Comparison of ENCODE assay signal across 12 cellular contexts in genomic region chr2:84492571-84492970, GRCh38. TPM values are rescaled to one million over a fixed set of nuclear protein-coding genes. Genes with fewer than 3 reads are reported as not detected.
A peak's percentile ranks its signal among the peaks of the same experiment; 100 is the strongest.
DNase-seq lines count a peak whose midpoint lies in the region; TF ChIP-seq lines count a peak whose summit lies in the region.
"Had no signal": no experiment of that assay in that cellular context is flagged by ENCODE, and none has a peak within 500 bp of the region (broad histone marks: within the 10 kb centered on the region; RNA-seq: fewer than 3 reads in every experiment).

No MANE protein-coding gene starts in this region.

- TF ChIP-seq CTCF in LNCaP clone FGC (IDR thresholded peaks at IDR 0.05; ENCODE audit: control insufficient read depth, extremely low read depth, insufficient read depth) (peak; percentile 26; the same call in 1 of the 2 replicates), neural crest cell (conservative IDR thresholded peaks at IDR 0.05) (peak; percentile 26)

- DNase-seq in EL: peak; percentile 41
- DNase-seq in LNCaP clone FGC (ENCODE audit: low read depth): no peak
- DNase-seq in adipocyte (ENCODE audit: low read depth): peak; percentile 40
- DNase-seq in neural crest cell (ENCODE audit: low read depth, low spot score): no peak
- no peak for DNase-seq in cardiac septum (ENCODE audit: low spot score)
- DNase-seq in NCI-H1694 (lab: John Stamatoyannopoulos, UW): no peak
- no peak for DNase-seq in activated T-cell treated with anti-CD3 and anti-CD28 coated beads for 4 hours
- DNase-seq: activated CD4-positive, alpha-beta T cell treated with anti-CD3 and anti-CD28 coated beads for 1 hour; colonic mucosa; NCI-H1105; NCI-H345 had no signal

- H3K4me3 Mint-ChIP-seq in neural crest cell: no peak overlapping the region

- intact Hi-C loops in cardiac septum (cut with DNase I): loop anchor here (10.0 kb wide), 1 partner anchor 392 kb away; the partner anchor contains the start of gene TRABD2A

- no peaks in the 10 kb centered on the region for H3K27me3 Mint-ChIP-seq in neural crest cell (ENCODE audit: low read depth)

- H3K4me1 ChIP-seq in adipocyte (ENCODE audit: control insufficient read depth, insufficient read depth, low read length): peaks cover 3% of the 10 kb centered on the region
- H3K4me1 ChIP-seq: colonic mucosa had no signal

- H3K4me3 ChIP-seq in LNCaP clone FGC (ENCODE audit: low read depth, low read length): no peak overlapping the region
- H3K4me3 ChIP-seq in adipocyte (ENCODE audit: low read length): no peak overlapping the region
- H3K4me3 ChIP-seq: colonic mucosa, skin epidermis had no signal

- H3K36me3 ChIP-seq in adipocyte (ENCODE audit: control insufficient read depth, insufficient read depth, low read length, severe bottlenecking): no peaks in the 10 kb centered on the region
- H3K36me3 ChIP-seq: colonic mucosa had no signal

- no peaks in the 10 kb centered on the region for H3K9me3 ChIP-seq in adipocyte (ENCODE audit: control insufficient read depth, low read length)
- H3K9me3 ChIP-seq: colonic mucosa had no signal

- no peaks in the 10 kb centered on the region for H3K4me1 Mint-ChIP-seq in neural crest cell

- H3K27ac Mint-ChIP-seq in neural crest cell (ENCODE audit: unreplicated experiment): no peak overlapping the region

- no peaks in the 10 kb centered on the region for H3K9me3 Mint-ChIP-seq in neural crest cell

- no peaks in the 10 kb centered on the region for H3K27me3 ChIP-seq in adipocyte (replicated peaks; ENCODE audit: control insufficient read depth, insufficient read depth, low read length)
- H3K27me3 ChIP-seq: colonic mucosa had no signal

- no peak overlapping the region for H3K9ac ChIP-seq in adipocyte (ENCODE audit: low read length)

- H3K36me3 Mint-ChIP-seq in neural crest cell (ENCODE audit: low read depth): no peaks in the 10 kb centered on the region

RNA-seq across cellular contexts. Expression of gene DNAH6, which starts 23.7 kb away (rescaled TPM):
- total RNA-seq in neural crest cell (2.3 and 2.8 TPM in 2 replicates), cardiac septum (0.22 TPM)

RNA-seq across cellular contexts. Expression of gene SUCLG1, which starts 33.5 kb away (rescaled TPM):
- total RNA-seq in neural crest cell (51.5 and 52.7 TPM in 2 replicates), cardiac septum (216 TPM)

Comparison
In these comparisons a context has a peak if more than half of its experiments do, and no peak if none do; other contexts are left out.
1. DNase-seq: peak in EL (single experiment) and adipocyte (single experiment); none in LNCaP clone FGC (single experiment), neural crest cell (single experiment), cardiac septum (single experiment), NCI-H1694 (single experiment) and activated T-cell treated with anti-CD3 and anti-CD28 coated beads for 4 hours (single experiment).